17 cellular contexts compared by ENCODE assay signal in the genomic region with DNA sequence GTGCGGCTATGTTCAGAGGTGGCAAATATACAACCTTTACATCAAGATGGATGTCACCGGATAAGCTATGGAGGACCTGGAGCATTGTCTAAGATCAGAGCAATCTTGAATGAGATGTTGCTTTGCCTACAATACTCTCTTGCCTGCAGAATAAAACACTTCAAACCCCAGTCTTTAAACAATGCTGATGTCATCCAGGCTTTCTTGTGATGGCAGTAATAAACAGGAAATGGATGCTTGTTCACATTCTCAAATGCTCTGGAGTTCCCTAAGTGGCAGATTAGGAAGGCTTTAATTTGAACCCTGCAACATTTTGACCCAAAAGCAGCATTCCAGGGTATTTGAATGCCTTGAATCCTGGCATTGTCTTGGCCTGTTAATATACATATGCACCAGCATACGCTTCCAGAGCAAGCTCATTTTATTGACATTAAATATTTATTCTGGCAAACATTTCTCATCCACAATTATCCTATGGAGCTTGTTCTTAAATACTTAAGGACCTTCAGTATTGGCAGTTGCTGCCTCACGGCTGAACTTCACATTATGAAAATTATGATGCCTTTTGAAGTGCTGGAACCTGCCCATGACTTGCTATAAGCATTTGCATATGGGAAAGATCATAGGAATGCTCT.
"Had no signal": no experiment of that assay in that cellular context is flagged by ENCODE, and none has a peak within 500 bp of the region (broad histone marks: within the 10 kb centered on the region; RNA-seq: fewer than 3 reads in every experiment).

No MANE protein-coding gene starts in this region.

- H3K27ac ChIP-seq: ascending aorta, esophagus muscularis mucosa, heart right ventricle, thoracic aorta, upper lobe of left lung had no signal

- H3K4me3 ChIP-seq: ascending aorta, esophagus muscularis mucosa, heart right ventricle, thoracic aorta, upper lobe of left lung had no signal

- H3K4me1 ChIP-seq: ascending aorta, heart right ventricle, upper lobe of left lung had no signal

- FAIRE-seq: endothelial cell of umbilical vein had no signal

- H3K36me3 ChIP-seq: ascending aorta, esophagus muscularis mucosa, heart right ventricle, thoracic aorta, upper lobe of left lung had no signal

- H3K9me3 ChIP-seq: ascending aorta, thoracic aorta had no signal

- ATAC-seq: activated T-cell treated with anti-CD3 and anti-CD28 coated beads, Interleukin-2, amount 50 U/mL, for 72 hours; heart right ventricle; left ventricle myocardium superior; naive thymus-derived CD4-positive, alpha-beta T cell; stimulated activated naive B cell treated with anti-CD40 and anti-IgM and Interleukin-4, amounts not matched to agents 10 μg/mL and 1 μg/mL and 100 μg/mL, for 72 hours had no signal

- H3K27me3 ChIP-seq: ascending aorta, esophagus muscularis mucosa, heart right ventricle, upper lobe of left lung had no signal

- DNase-seq: activated CD4-positive, alpha-beta T cell treated with anti-CD3 and anti-CD28 coated beads, Interleukin-2, amount 10 ng/mL, durations not matched to agents 24 days and 14 days; activated CD8-positive, alpha-beta memory T cell treated with anti-CD3 and anti-CD28 coated beads, Interleukin-2, amount 50 U/mL, for 48 hours; activated effector memory CD4-positive, alpha-beta T cell treated with anti-CD3 and anti-CD28 coated beads, Interleukin-2, amount 50 U/mL, for 16 hours; activated T-cell treated with anti-CD3 and anti-CD28 coated beads, Interleukin-2, amount 50 U/mL, for 72 hours; cerebellar nuclear complex; cortex of kidney; effector CD8-positive, alpha-beta T cell; heart right ventricle; left ventricle myocardium superior; naive thymus-derived CD4-positive, alpha-beta T cell; stimulated activated naive B cell treated with anti-CD40 and anti-IgM and Interleukin-4, amounts not matched to agents 10 μg/mL and 1 μg/mL and 100 μg/mL, for 72 hours; T-helper 9 cell; upper lobe of left lung had no signal
